17 cellular contexts compared by ENCODE assay signal in genomic region chr2:38475567-38475881, GRCh38.
DNase-seq lines count a peak whose midpoint lies in the region; ATAC-seq and TF ChIP-seq lines count a peak whose summit lies in the region.
"Had no signal": no experiment of that assay in that cellular context is flagged by ENCODE, and none has a peak within 500 bp of the region (broad histone marks: within the 10 kb centered on the region; RNA-seq: fewer than 3 reads in every experiment).

No MANE protein-coding gene starts in this region.

- peaks cover 8% of the 10 kb centered on the region for H3K9me3 Mint-ChIP-seq in T-helper 1 cell treated with Interleukin-12 subunit alpha and Interleukin-12 subunit beta and Interleukin-4 antibody, amounts not matched to agents 30 μg/mL and 1 μg/mL, for 36 hours
- peaks cover 6% of the 10 kb centered on the region for H3K9me3 Mint-ChIP-seq in activated T-helper 1 cell treated with anti-CD3 and anti-CD28 coated beads, Interleukin-12 subunit alpha, Interleukin-12 subunit beta, Interleukin-2, Interleukin-4 antibody, amounts not matched to agents 30 ng/mL and 10 ng/mL and 1 ng/mL, durations not matched to agents 14 hours and 24 hours and 36 hours

- no peaks in the 10 kb centered on the region for H3K27me3 ChIP-seq in gastroesophageal sphincter
- H3K27me3 ChIP-seq in gastrocnemius medialis = no peaks in the 10 kb centered on the region

- peaks cover 20% of the 10 kb centered on the region for H3K4me1 Mint-ChIP-seq in T-helper 1 cell treated with Interleukin-12 subunit alpha and Interleukin-12 subunit beta and Interleukin-4 antibody, amounts not matched to agents 30 μg/mL and 1 μg/mL, for 36 hours (ENCODE audit: low read depth)
- peaks cover 32% of the 10 kb centered on the region for H3K4me1 Mint-ChIP-seq in activated T-helper 1 cell treated with anti-CD3 and anti-CD28 coated beads, Interleukin-12 subunit alpha, Interleukin-12 subunit beta, Interleukin-2, Interleukin-4 antibody, amounts not matched to agents 30 ng/mL and 10 ng/mL and 1 ng/mL, durations not matched to agents 14 hours and 24 hours and 36 hours (ENCODE audit: low read depth)

- ATAC-seq in gastroesophageal sphincter (no peak), gastrocnemius medialis (peak; percentile 31 to 65), Right ventricle myocardium superior (ENCODE audit: poor library complexity) (no peak)
- ATAC-seq: CD8-positive, alpha-beta T cell had no signal

- no peak for TF ChIP-seq EP300 in gastroesophageal sphincter (IDR thresholded peaks at IDR 0.05)

- TF ChIP-seq POLR2A in gastroesophageal sphincter (IDR thresholded peaks at IDR 0.05) (no peak), gastrocnemius medialis (IDR thresholded peaks at IDR 0.05) (no peak)

- peak overlapping the region; percentile 64 to 78 (median 65) for H3K27ac ChIP-seq in gastroesophageal sphincter
- H3K27ac ChIP-seq in gastrocnemius medialis = peak overlapping the region; percentile 48 to 74 (median 64)
- H3K27ac ChIP-seq: 22Rv1, HL-60 had no signal

- H3K27ac Mint-ChIP-seq in T-helper 1 cell treated with Interleukin-12 subunit alpha and Interleukin-12 subunit beta and Interleukin-4 antibody, amounts not matched to agents 30 μg/mL and 1 μg/mL, for 36 hours = peak overlapping the region; percentile 9
- peak overlapping the region; percentile 42 for H3K27ac Mint-ChIP-seq in activated T-helper 1 cell treated with anti-CD3 and anti-CD28 coated beads, Interleukin-12 subunit alpha, Interleukin-12 subunit beta, Interleukin-2, Interleukin-4 antibody, amounts not matched to agents 30 ng/mL and 10 ng/mL and 1 ng/mL, durations not matched to agents 14 hours and 24 hours and 36 hours
- H3K27ac Mint-ChIP-seq: CD14-positive monocyte; CD8-positive, alpha-beta T cell; HFFc6 had no signal

- in situ Hi-C loops in gastrocnemius medialis (cut with MboI; ENCODE audit: low sequenced_read_pairs in 4 of 4) = no loop called here

- no peaks in the 10 kb centered on the region for H3K36me3 ChIP-seq in gastroesophageal sphincter
- no peaks in the 10 kb centered on the region for H3K36me3 ChIP-seq in gastrocnemius medialis

- TF ChIP-seq CTCF in gastroesophageal sphincter (IDR thresholded peaks at IDR 0.05) = no peak
- no peak for TF ChIP-seq CTCF in gastrocnemius medialis (IDR thresholded peaks at IDR 0.05 in 4 of 5, conservative IDR thresholded peaks at IDR 0.05 in 1 of 5)

- H3K4me3 ChIP-seq in gastroesophageal sphincter (no peak overlapping the region), gastrocnemius medialis (no peak overlapping the region)

- 84 to 93% methylated on average over 3 of the region's 3 CpGs for WGBS in gastroesophageal sphincter (ENCODE audit: low coverage in 1 of 2), 2 donors

- intact Hi-C loops in activated T-helper 1 cell treated with anti-CD3 and anti-CD28 coated beads, Interleukin-12 subunit alpha, Interleukin-12 subunit beta, Interleukin-2, Interleukin-4 antibody, amounts not matched to agents 30 ng/mL and 10 ng/mL and 1 ng/mL, durations not matched to agents 14 hours and 24 hours and 36 hours (cut with micrococcal nuclease) = loop anchor here (10.0 kb wide), 1 partner anchor 629 kb away; no protein-coding TSS in a partner anchor
- intact Hi-C loops in gastrocnemius medialis (cut with DNase I; ENCODE audit: low total_unique reads) (no loop called here), Right ventricle myocardium superior (cut with DNase I) (no loop called here)

- DNase-seq in T-helper 1 cell = no peak
- no peak for DNase-seq in activated T-helper 1 cell treated with anti-CD3 and anti-CD28 coated beads, Interleukin-12 subunit alpha, Interleukin-12 subunit beta, Interleukin-2, Interleukin-4 antibody, amounts not matched to agents 30 ng/mL and 10 ng/mL and 1 ng/mL, durations not matched to agents 14 hours and 24 hours and 36 hours (ENCODE audit: low spot score)
- DNase-seq in gastrocnemius medialis = no peak
- DNase-seq in Right ventricle myocardium superior = no peak
- DNase-seq in NCI-H510A (lab: John Stamatoyannopoulos, UW) = no peak
- DNase-seq in GM19240 (ENCODE audit: insufficient read length, low spot score) = no peak
- DNase-seq: CD8-positive, alpha-beta T cell; COR-L47; DMS53; GF-D8; HCEC 1CT; HFFc6 had no signal

- H3K4me1 ChIP-seq in gastroesophageal sphincter = peaks cover 0 to 38% (median 0%) of the 10 kb centered on the region in 3 donors
- peaks cover 21 to 22% of the 10 kb centered on the region in 2 donors for H3K4me1 ChIP-seq in gastrocnemius medialis

- H3K9me3 ChIP-seq in gastroesophageal sphincter = peaks cover 0 to 7% (median 0%) of the 10 kb centered on the region in 3 donors
- peaks cover 0 to 6% (median 1%) of the 10 kb centered on the region in 3 donors for H3K9me3 ChIP-seq in gastrocnemius medialis

- H3K27me3 Mint-ChIP-seq in T-helper 1 cell treated with Interleukin-12 subunit alpha and Interleukin-12 subunit beta and Interleukin-4 antibody, amounts not matched to agents 30 μg/mL and 1 μg/mL, for 36 hours (ENCODE audit: low read depth) = peaks cover 16% of the 10 kb centered on the region
- H3K27me3 Mint-ChIP-seq in activated T-helper 1 cell treated with anti-CD3 and anti-CD28 coated beads, Interleukin-12 subunit alpha, Interleukin-12 subunit beta, Interleukin-2, Interleukin-4 antibody, amounts not matched to agents 30 ng/mL and 10 ng/mL and 1 ng/mL, durations not matched to agents 14 hours and 24 hours and 36 hours (ENCODE audit: insufficient read depth) = peaks cover 9% of the 10 kb centered on the region

- H3K36me3 Mint-ChIP-seq in T-helper 1 cell treated with Interleukin-12 subunit alpha and Interleukin-12 subunit beta and Interleukin-4 antibody, amounts not matched to agents 30 μg/mL and 1 μg/mL, for 36 hours (ENCODE audit: low read depth) = no peaks in the 10 kb centered on the region
- H3K36me3 Mint-ChIP-seq in activated T-helper 1 cell treated with anti-CD3 and anti-CD28 coated beads, Interleukin-12 subunit alpha, Interleukin-12 subunit beta, Interleukin-2, Interleukin-4 antibody, amounts not matched to agents 30 ng/mL and 10 ng/mL and 1 ng/mL, durations not matched to agents 14 hours and 24 hours and 36 hours (ENCODE audit: low read depth) = peaks cover 3% of the 10 kb centered on the region
- H3K36me3 Mint-ChIP-seq: CD14-positive monocyte; CD8-positive, alpha-beta T cell had no signal

- H3K4me3 Mint-ChIP-seq in T-helper 1 cell treated with Interleukin-12 subunit alpha and Interleukin-12 subunit beta and Interleukin-4 antibody, amounts not matched to agents 30 μg/mL and 1 μg/mL, for 36 hours = no peak overlapping the region
- H3K4me3 Mint-ChIP-seq in activated T-helper 1 cell treated with anti-CD3 and anti-CD28 coated beads, Interleukin-12 subunit alpha, Interleukin-12 subunit beta, Interleukin-2, Interleukin-4 antibody, amounts not matched to agents 30 ng/mL and 10 ng/mL and 1 ng/mL, durations not matched to agents 14 hours and 24 hours and 36 hours = no peak overlapping the region
- H3K4me3 Mint-ChIP-seq: CD14-positive monocyte; CD8-positive, alpha-beta T cell; HFFc6 had no signal

Comparison
In these comparisons a context has a peak if more than half of its experiments do, and no peak if none do; other contexts are left out.
1. ATAC-seq: peak in gastrocnemius medialis (2 of 2); none in gastroesophageal sphincter (single experiment) and Right ventricle myocardium superior (single experiment).